ENCODE assay signal across 12 cellular contexts in genomic region chr13:37127706-37128241, GRCh38. TPM values are rescaled to one million over a fixed set of nuclear protein-coding genes. Genes with fewer than 3 reads are reported as not detected.
DNase-seq lines count a peak whose midpoint lies in the region; ATAC-seq lines count a peak whose summit lies in the region.
"Had no signal": no experiment of that assay in that cellular context is flagged by ENCODE, and none has a peak within 500 bp of the region (broad histone marks: within the 10 kb centered on the region; RNA-seq: fewer than 3 reads in every experiment).

No MANE protein-coding gene starts in this region.

- DNase-seq in DMS53 (lab: John Stamatoyannopoulos, UW) (peak; percentile 47), anterior cingulate cortex (lab: John Stamatoyannopoulos, UW) (peak in 33 of 58 donors; percentile 3 to 72 (median 12)), left cardiac atrium (peak; percentile 34), pulmonary artery endothelial cell (ENCODE audit: low read depth, low spot score) (peak; percentile 90), LoVo (ENCODE audit: low spot score) (no peak), T-helper 9 cell (no peak), NCI-H1092 (lab: John Stamatoyannopoulos, UW) (no peak)
- no peak for DNase-seq in stimulated activated CD4-positive, alpha-beta T cell treated with anti-CD3 and anti-CD28 coated beads, Interleukin-4, amount 100 ng/mL, for 1 hour
- DNase-seq: kidney glomerular epithelial cell, PC-9 had no signal

- intact Hi-C loops in left cardiac atrium (cut with DNase I) = no loop called here

- ATAC-seq in left cardiac atrium = peak; percentile 91 to 97
- ATAC-seq: activated CD4-positive, CD25-positive, alpha-beta regulatory T cell treated with anti-CD3 and anti-CD28 coated beads, Interleukin-2, amount 50 U/mL, for 24 hours had no signal

RNA-seq across cellular contexts. Expression of gene CSNK1A1L, which starts 22.3 kb away (rescaled TPM):
- total RNA-seq in left cardiac atrium (not detected), pulmonary artery endothelial cell (not detected in 2 replicates)
- total RNA-seq: breast epithelium, PC-9 had no signal

Comparison
In these comparisons a context has a peak if more than half of its experiments do, and no peak if none do; other contexts are left out.
1. DNase-seq: peak in DMS53 (single experiment), anterior cingulate cortex (33 of 58), left cardiac atrium (single experiment) and pulmonary artery endothelial cell (single experiment); none in LoVo (single experiment), stimulated activated CD4-positive, alpha-beta T cell treated with anti-CD3 and anti-CD28 coated beads, Interleukin-4, amount 100 ng/mL, for 1 hour (single experiment), T-helper 9 cell (single experiment) and NCI-H1092 (single experiment).